Comparison of ENCODE assay signal across 26 cellular contexts in genomic region chr10:89043052-89043451, GRCh38.
"Had no signal": no experiment of that assay in that cellular context is flagged by ENCODE, and none has a peak within 500 bp of the region (broad histone marks: within the 10 kb centered on the region; RNA-seq: fewer than 3 reads in every experiment).

No MANE protein-coding gene starts in this region.

- DNase-seq: activated CD4-positive, alpha-beta memory T cell treated with anti-CD3 and anti-CD28 coated beads, Interleukin-2, amount 10 ng/mL, durations not matched to agents 7 days and 5 days; activated CD4-positive, alpha-beta T cell treated with anti-CD3 and anti-CD28 coated beads, Interleukin-2, amount 10 ng/mL, durations not matched to agents 7 days and 5 days; activated CD4-positive, CD25-positive, alpha-beta regulatory T cell treated with anti-CD3 and anti-CD28 coated beads, Interleukin-2, amount 50 U/mL, for 72 hours; activated CD8-positive, alpha-beta memory T cell treated with anti-CD3 and anti-CD28 coated beads, Interleukin-2, amount 50 U/mL, for 48 hours; activated gamma-delta T cell treated with Interleukin-2 at 50 U/mL for 16 hours; activated naive CD4-positive, alpha-beta T cell treated with anti-CD3 and anti-CD28 coated beads, Interleukin-2, amount 50 U/mL, for 16 hours; activated naive CD8-positive, alpha-beta T cell treated with anti-CD3 and anti-CD28 coated beads, Interleukin-2, amount 50 U/mL, for 24 hours; activated T-cell treated with anti-CD3 and anti-CD28 coated beads, Interleukin-2, amount 50 U/mL, for 4 hours; amygdala; endodermal cell; head of caudate nucleus; hippocampal formation; kidney; midbrain; naive thymus-derived CD4-positive, alpha-beta T cell; ovary; sigmoid colon; stimulated activated CD4-positive, alpha-beta T cell treated with anti-CD3 and anti-CD28 coated beads, Interleukin-4, amount 100 ng/mL, for 24 hours; substantia nigra had no signal

- ATAC-seq: activated naive CD8-positive, alpha-beta T cell treated with anti-CD3 and anti-CD28 coated beads, Interleukin-2, amount 50 U/mL, for 24 hours; activated T-cell treated with anti-CD3 and anti-CD28 coated beads, Interleukin-2, amount 50 U/mL, for 4 hours; activated T-helper 17 cell treated with anti-CD3 and anti-CD28 coated beads, Interleukin-2, amount 50 U/mL, for 72 hours; gastroesophageal sphincter; naive thymus-derived CD4-positive, alpha-beta T cell; stimulated activated effector memory CD8-positive, alpha-beta T cell treated with anti-CD3 and anti-CD28 coated beads, Interleukin-12 subunit alpha, Interleukin-12 subunit beta, amount 100 ng/mL, for 72 hours had no signal

- H3K27ac ChIP-seq: gastroesophageal sphincter, ovary, prostate gland, sigmoid colon, upper lobe of left lung, vagina had no signal

- H3K4me3 ChIP-seq: gastroesophageal sphincter, ovary, prostate gland, sigmoid colon, upper lobe of left lung, vagina had no signal

- H3K4me1 ChIP-seq: gastroesophageal sphincter, prostate gland, sigmoid colon, vagina had no signal

- H3K27me3 ChIP-seq: gastroesophageal sphincter, ovary, sigmoid colon, upper lobe of left lung, vagina had no signal

- FAIRE-seq: kidney, small intestine had no signal

- H3K36me3 ChIP-seq: gastroesophageal sphincter, ovary, prostate gland, sigmoid colon, upper lobe of left lung, vagina had no signal

- H3K9me3 ChIP-seq: gastroesophageal sphincter, ovary, prostate gland, sigmoid colon, upper lobe of left lung, vagina had no signal
